In the genomic region with DNA sequence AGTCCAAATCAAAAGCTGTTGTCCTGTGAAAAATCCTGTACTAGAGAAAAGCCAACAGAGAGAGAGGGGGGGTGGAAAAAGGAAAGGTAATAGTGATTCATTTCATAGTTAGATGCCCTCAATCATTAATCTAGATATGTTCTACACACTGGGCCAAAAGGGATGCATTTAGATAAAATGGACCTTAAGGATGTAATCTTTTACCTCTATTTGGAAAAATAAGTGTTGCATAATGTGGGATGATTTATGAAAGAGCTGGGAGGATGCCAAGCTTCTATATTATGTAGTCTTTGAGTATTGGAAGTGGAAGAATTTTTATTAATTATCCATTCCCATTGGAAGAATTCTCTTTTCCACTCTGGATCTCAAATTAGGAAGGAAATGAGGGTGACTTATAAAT, we compare ENCODE assay signal across 24 cellular contexts.
"Had no signal": no experiment of that assay in that cellular context is flagged by ENCODE, and none has a peak within 500 bp of the region (broad histone marks: within the 10 kb centered on the region; RNA-seq: fewer than 3 reads in every experiment).

No MANE protein-coding gene starts in this region.

- H3K4me3 ChIP-seq: esophagus squamous epithelium, spleen, tibial nerve, vagina had no signal

- H3K4me1 ChIP-seq: esophagus squamous epithelium, spleen had no signal

- H3K36me3 ChIP-seq: esophagus squamous epithelium, spleen, tibial nerve, vagina had no signal

- H3K27me3 ChIP-seq: esophagus squamous epithelium, foreskin keratinocyte, spleen, tibial nerve, vagina had no signal

- ATAC-seq: activated CD8-positive, alpha-beta memory T cell treated with anti-CD3 and anti-CD28 coated beads, Interleukin-2, amount 10 ng/mL, durations not matched to agents 7 days and 5 days; foreskin keratinocyte; left lobe of liver had no signal

- H3K27ac ChIP-seq: esophagus squamous epithelium, foreskin keratinocyte, spleen had no signal

- DNase-seq: activated B cell treated with CpG ODN at 0.5 μM for 24 hours; activated CD4-positive, alpha-beta memory T cell treated with anti-CD3 and anti-CD28 coated beads, Interleukin-2, amount 10 ng/mL, durations not matched to agents 7 days and 5 days; activated CD4-positive, alpha-beta T cell treated with anti-CD3 and anti-CD28 coated beads for 48 hours; activated CD8-positive, alpha-beta memory T cell treated with anti-CD3 and anti-CD28 coated beads, Interleukin-2, amount 10 ng/mL, durations not matched to agents 7 days and 5 days; activated naive CD4-positive, alpha-beta T cell treated with Interleukin-2 at 50 U/mL for 16 hours; activated naive CD8-positive, alpha-beta T cell treated with anti-CD3 and anti-CD28 coated beads, Interleukin-2, amount 10 ng/mL, durations not matched to agents 7 days and 5 days; anterior cingulate cortex; dermis blood vessel endothelial cell; effector memory CD4-positive, alpha-beta T cell; esophagus squamous epithelium; foreskin keratinocyte; kidney; mammary epithelial cell; nephron progenitor cell; nucleus accumbens; posterior cingulate gyrus; spleen; stimulated activated CD4-positive, alpha-beta T cell treated with anti-CD3 and anti-CD28 coated beads, Interleukin-1b, Interleukin-23, amount 100 ng/mL, for 48 hours; stimulated activated CD8-positive, alpha-beta memory T cell treated with anti-CD3 and anti-CD28 coated beads, Interleukin-4, amount 100 ng/mL, for 48 hours; stimulated activated naive CD4-positive, alpha-beta T cell treated with Interleukin-2 at 50 U/mL for 16 hours; substantia nigra had no signal

- H3K9me3 ChIP-seq: esophagus squamous epithelium, spleen, tibial nerve, vagina had no signal
